In genomic region chr6:5054427-5054873, GRCh38 we compare ENCODE assay signal across 1 cellular context.
TF ChIP-seq lines count a peak whose summit lies in the region.

No MANE protein-coding gene starts in this region.

TF ChIP-seq in GM12878, 131 proteins besides CTCF, POLR2A, EP300 and RAD21:
- no peak for TF ChIP-seq HCFC1 (IDR thresholded peaks at IDR 0.05; ENCODE audit: low read length)
TF ChIP-seq in GM12878: peak in this region for 0.
